9 cellular contexts compared by ENCODE assay signal in the genomic region with DNA sequence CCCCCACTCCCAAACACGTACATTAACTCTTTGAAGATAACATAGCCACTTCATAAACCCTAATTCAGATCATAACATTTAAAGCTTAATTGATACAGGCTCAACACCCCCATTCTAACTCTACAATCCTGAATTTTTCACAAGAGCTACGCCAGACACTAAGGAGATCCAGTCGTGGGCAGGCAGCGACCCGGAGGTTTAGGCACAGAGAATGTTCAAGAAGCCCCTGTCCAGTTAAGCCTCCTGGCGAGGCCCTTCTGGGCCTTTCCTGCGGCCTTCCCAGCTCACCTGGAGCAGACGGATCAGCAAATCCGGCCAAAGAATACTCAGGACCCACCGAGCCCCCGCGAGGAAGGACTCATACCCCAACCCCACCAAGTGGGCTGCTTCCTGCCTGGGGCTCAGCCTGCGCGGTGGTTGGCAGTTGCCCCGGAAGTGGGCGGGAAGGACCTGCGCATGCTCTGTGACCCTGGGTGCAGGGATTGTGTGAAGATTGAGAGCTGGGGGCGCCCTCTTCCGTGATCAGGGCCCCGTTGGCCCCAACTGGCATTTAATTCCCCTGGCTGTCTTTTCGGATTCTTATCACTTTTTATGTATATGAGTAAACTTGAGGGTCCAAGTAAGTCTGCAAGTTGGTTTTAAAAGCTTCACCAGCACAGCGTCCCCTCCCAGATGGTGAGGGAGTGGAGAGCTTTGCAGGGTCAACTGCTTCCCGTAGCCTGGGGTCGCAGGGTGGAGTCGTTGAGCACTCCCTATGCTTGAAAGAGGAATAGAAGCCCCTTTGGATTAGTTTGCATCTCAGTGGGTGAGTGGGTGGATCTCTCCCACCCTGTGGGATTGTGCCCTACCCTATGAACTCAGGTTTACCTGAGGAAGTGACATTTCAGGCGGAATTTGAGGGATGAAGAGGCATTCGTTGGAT. TPM values are rescaled to one million over a fixed set of nuclear protein-coding genes. Genes with fewer than 3 reads are reported as not detected.
DNase-seq lines count a peak whose midpoint lies in the region; ATAC-seq and TF ChIP-seq lines count a peak whose summit lies in the region.
"Had no signal": no experiment of that assay in that cellular context is flagged by ENCODE, and none has a peak within 500 bp of the region (broad histone marks: within the 10 kb centered on the region; RNA-seq: fewer than 3 reads in every experiment).

A gene (minus strand): TSS at position 415 of the 922 bp plus-strand sequence. CDS start 7,655 bp downstream, outside the sequence.

- H2AFZ ChIP-seq in MM.1S (ENCODE audit: low read length): peak within 1 kb of the TSS; percentile 98

- H3K79me2 ChIP-seq in MM.1S (ENCODE audit: low read length): peaks cover 16% of the 10 kb centered on the region

- H3K36me3 Mint-ChIP-seq in CD4-positive, CD25-positive, alpha-beta regulatory T cell: no peaks in the 10 kb centered on the region

- H3K9ac ChIP-seq in MM.1S (ENCODE audit: low read length): peak within 1 kb of the TSS; percentile 69

- peak within 1 kb of the TSS; percentile 64 for H3K4me3 ChIP-seq in CD4-positive, CD25-positive, alpha-beta regulatory T cell (ENCODE audit: low read depth, low read length)
- H3K4me3 ChIP-seq in MM.1S (ENCODE audit: low read length): peak within 1 kb of the TSS; percentile 86

- no peak within 1 kb of the TSS for H3K27ac ChIP-seq in CD4-positive, CD25-positive, alpha-beta regulatory T cell (ENCODE audit: insufficient read depth, low read length, poor library complexity, severe bottlenecking)
- no peak within 1 kb of the TSS for H3K27ac ChIP-seq in MM.1S (ENCODE audit: low read length)

- H3K4me2 ChIP-seq in MM.1S (ENCODE audit: low read depth, low read length): peak within 1 kb of the TSS; percentile 92

- no peaks in the 10 kb centered on the region for H3K27me3 ChIP-seq in CD4-positive, CD25-positive, alpha-beta regulatory T cell (ENCODE audit: control insufficient read depth, insufficient read depth, low read length)
- no peaks in the 10 kb centered on the region for H3K27me3 ChIP-seq in MM.1S (replicated peaks; ENCODE audit: insufficient read depth, low read length)

- H3K27ac Mint-ChIP-seq in CD4-positive, CD25-positive, alpha-beta regulatory T cell: peak within 1 kb of the TSS; percentile 34 to 65 (median 57)

- peaks cover 8% of the 10 kb centered on the region for H3K27me3 Mint-ChIP-seq in CD4-positive, CD25-positive, alpha-beta regulatory T cell

- no peaks in the 10 kb centered on the region for H3K9me2 ChIP-seq in MM.1S (replicated peaks; ENCODE audit: insufficient read depth, low read length)

- no peaks in the 10 kb centered on the region for H3K4me1 ChIP-seq in CD4-positive, CD25-positive, alpha-beta regulatory T cell (ENCODE audit: control insufficient read depth, insufficient read depth, low read length, poor library complexity, severe bottlenecking)
- 0 out of 2 replicates have a peak, but pooled peaks cover 3% of the 10 kb centered on the region for H3K4me1 ChIP-seq in MM.1S (ENCODE audit: low read length)

- no peaks in the 10 kb centered on the region for H3K36me3 ChIP-seq in CD4-positive, CD25-positive, alpha-beta regulatory T cell (ENCODE audit: control insufficient read depth, insufficient read depth, low read length)
- no peaks in the 10 kb centered on the region for H3K36me3 ChIP-seq in MM.1S (replicated peaks; ENCODE audit: insufficient read depth, low read length)

- peak; percentile 10 to 40 (median 38) for DNase-seq in CD4-positive, CD25-positive, alpha-beta regulatory T cell
- DNase-seq in MM.1S (peak; percentile 81), hypothalamus (lab: John Stamatoyannopoulos, UW) (peak in 46 of 51 donors; percentile 5 to 80 (median 51)), NCI-H82 (lab: John Stamatoyannopoulos, UW) (no peak), KG1 (lab: John Stamatoyannopoulos, UW) (no peak)
- DNase-seq in activated naive CD4-positive, alpha-beta T cell treated with anti-CD3 and anti-CD28 coated beads, Interleukin-2, amount 50 U/mL, for 16 hours: peak; percentile 51
- peak; percentile 1 to 38 (median 20) for DNase-seq in stimulated activated CD4-positive, alpha-beta T cell treated with anti-CD3 and anti-CD28 coated beads, Interleukin-1b, Interleukin-23, amount 100 ng/mL, for 24 hours (ENCODE audit: low read depth in 4 of 4, low spot score in 1 of 4)

- no peaks in the 10 kb centered on the region for H3K9me3 ChIP-seq in CD4-positive, CD25-positive, alpha-beta regulatory T cell (ENCODE audit: control insufficient read depth in 2 of 2, low read length in 2 of 2)
- H3K9me3 ChIP-seq in MM.1S (replicated peaks; ENCODE audit: insufficient read depth, low read length): no peaks in the 10 kb centered on the region

- no peaks in the 10 kb centered on the region for H4K20me1 ChIP-seq in MM.1S (ENCODE audit: insufficient read depth, low read length)

- peak; percentile 42 for TF ChIP-seq CTCF in MM.1S (IDR thresholded peaks at IDR 0.05; ENCODE audit: low read length)

- no peaks in the 10 kb centered on the region for H3K9me3 Mint-ChIP-seq in CD4-positive, CD25-positive, alpha-beta regulatory T cell

- H3F3A ChIP-seq in MM.1S (ENCODE audit: insufficient read depth, low read length): no peaks in the 10 kb centered on the region

- peak within 1 kb of the TSS in 2 of 4 donors; percentile 75 to 82 for H3K4me3 Mint-ChIP-seq in CD4-positive, CD25-positive, alpha-beta regulatory T cell

- peak; percentile 45 to 65 for ATAC-seq in CD4-positive, CD25-positive, alpha-beta regulatory T cell (ENCODE audit: low read depth in 2 of 2)
- peak; percentile 99 for ATAC-seq in GM21515 (IDR thresholded peaks at IDR 0.05; ENCODE audit: unreplicated experiment)
- ATAC-seq: HCT116 had no signal

- peaks cover 0 to 6% (median under 1%) of the 10 kb centered on the region in 4 donors for H3K4me1 Mint-ChIP-seq in CD4-positive, CD25-positive, alpha-beta regulatory T cell

RNA-seq across cellular contexts. Expression of the gene that starts here (rescaled TPM):
- total RNA-seq in CD4-positive, CD25-positive, alpha-beta regulatory T cell: 0.25 TPM
- polyA plus RNA-seq in CD4-positive, CD25-positive, alpha-beta regulatory T cell: 1 to 10 TPM in 1 of 4 donors, under 1 TPM in 2, not detected in 1; 0.27 to 1.5 (median 0.41) TPM

Comparison
In these comparisons a context has a peak if more than half of its experiments do, and no peak if none do; other contexts are left out.
1. DNase-seq: peak in CD4-positive, CD25-positive, alpha-beta regulatory T cell (3 of 3), MM.1S (single experiment), activated naive CD4-positive, alpha-beta T cell treated with anti-CD3 and anti-CD28 coated beads, Interleukin-2, amount 50 U/mL, for 16 hours (single experiment), hypothalamus (46 of 51) and stimulated activated CD4-positive, alpha-beta T cell treated with anti-CD3 and anti-CD28 coated beads, Interleukin-1b, Interleukin-23, amount 100 ng/mL, for 24 hours (4 of 4); none in NCI-H82 (single experiment) and KG1 (single experiment).